ENCODE assay signal across 27 cellular contexts in the genomic region with DNA sequence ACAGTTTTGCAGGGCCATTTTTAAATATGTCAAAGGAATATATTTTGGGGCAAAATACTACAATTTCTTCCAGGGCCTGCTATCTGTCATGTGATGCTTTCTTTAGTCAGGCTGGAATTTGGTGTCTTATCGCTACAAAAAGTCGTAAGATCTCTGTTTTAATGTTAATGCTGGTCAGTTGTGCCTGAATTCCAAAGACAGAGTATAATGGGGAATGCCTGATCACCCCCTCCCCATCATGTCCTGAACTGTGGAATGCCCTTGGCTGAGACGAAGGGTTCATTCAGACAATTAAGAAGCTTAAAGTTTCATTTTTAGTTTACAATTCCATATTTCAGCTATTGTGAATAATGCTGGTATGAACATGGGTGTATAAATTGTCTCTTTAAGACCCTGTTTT.
"Had no signal": no experiment of that assay in that cellular context is flagged by ENCODE, and none has a peak within 500 bp of the region (broad histone marks: within the 10 kb centered on the region; RNA-seq: fewer than 3 reads in every experiment).

No MANE protein-coding gene starts in this region.

- H3K4me3 ChIP-seq: ascending aorta, SJCRH30, SK-N-MC had no signal

- H3K4me1 ChIP-seq: SJCRH30 had no signal

- H3K9me3 Mint-ChIP-seq: activated CD4-positive, alpha-beta T cell treated with anti-CD3 and anti-CD28 coated beads, Interleukin-2, amount 10 ng/mL, durations not matched to agents 24 days and 14 days; activated T-cell treated with anti-CD3 and anti-CD28 coated beads, Interleukin-2, amount 50 U/mL, for 72 hours; activated T-helper 17 cell treated with anti-CD3 and anti-CD28 coated beads, Interleukin-2, amount 50 U/mL, for 72 hours had no signal

- H3K36me3 ChIP-seq: ascending aorta, SJCRH30, WERI-Rb-1 had no signal

- H3K27ac ChIP-seq: ascending aorta, SJCRH30, SK-N-MC, WERI-Rb-1 had no signal

- H3K4me1 Mint-ChIP-seq: activated CD4-positive, alpha-beta T cell treated with anti-CD3 and anti-CD28 coated beads, Interleukin-2, amount 10 ng/mL, durations not matched to agents 24 days and 14 days; activated naive CD4-positive, alpha-beta T cell treated with anti-CD3 and anti-CD28 coated beads, Interleukin-2, amount 50 U/mL, for 24 hours had no signal

- ATAC-seq: activated CD8-positive, alpha-beta T cell treated with anti-CD3 and anti-CD28 coated beads for 36 hours; activated T-cell treated with anti-CD3 and anti-CD28 coated beads, Interleukin-2, amount 50 U/mL, for 72 hours; activated T-helper 17 cell treated with anti-CD3 and anti-CD28 coated beads, Interleukin-2, amount 50 U/mL, for 72 hours; Panc1 had no signal

- DNase-seq: activated CD4-positive, alpha-beta T cell treated with anti-CD3 and anti-CD28 coated beads, Interleukin-2, amount 10 ng/mL, durations not matched to agents 24 days and 14 days; activated CD4-positive, alpha-beta T cell treated with anti-CD3 and anti-CD28 coated beads, Interleukin-2, amount 50 U/mL, for 4 hours; activated CD8-positive, alpha-beta T cell treated with anti-CD3 and anti-CD28 coated beads for 36 hours; activated effector memory CD4-positive, alpha-beta T cell treated with anti-CD3 and anti-CD28 coated beads, Interleukin-2, amount 50 U/mL, for 16 hours; activated naive CD4-positive, alpha-beta T cell; activated naive CD8-positive, alpha-beta T cell treated with anti-CD3 and anti-CD28 coated beads, Interleukin-2, amount 10 ng/mL, durations not matched to agents 7 days and 5 days; activated T-cell treated with anti-CD3 and anti-CD28 coated beads, Interleukin-2, amount 50 U/mL, for 1 hour; activated T-cell treated with anti-CD3 and anti-CD28 coated beads, Interleukin-2, amount 50 U/mL, for 72 hours; amygdala; Karpas-422; NCI-H1105; NCI-H1417 treated with DMSO at 0.1 percent for 48 hours; NCI-H1694; NCI-H1930; NCI-H345; NCI-H526; NCI-H748 treated with DMSO at 0.1 percent for 48 hours; NK-92 treated with Interleukin-12 subunit alpha and Interleukin-12 subunit beta, amount 100 ng/mL, for 24 hours; SHP77; SJCRH30; T1000; WERI-Rb-1 had no signal

- H3K27ac Mint-ChIP-seq: activated CD4-positive, alpha-beta T cell treated with anti-CD3 and anti-CD28 coated beads, Interleukin-2, amount 10 ng/mL, durations not matched to agents 24 days and 14 days; activated CD8-positive, alpha-beta T cell treated with anti-CD3 and anti-CD28 coated beads for 36 hours; activated naive CD4-positive, alpha-beta T cell treated with anti-CD3 and anti-CD28 coated beads, Interleukin-2, amount 50 U/mL, for 24 hours; activated naive CD8-positive, alpha-beta T cell treated with anti-CD3 and anti-CD28 coated beads, Interleukin-2, amount 10 ng/mL, durations not matched to agents 7 days and 5 days; activated T-cell treated with anti-CD3 and anti-CD28 coated beads, Interleukin-2, amount 50 U/mL, for 72 hours; activated T-helper 17 cell treated with anti-CD3 and anti-CD28 coated beads, Interleukin-2, amount 50 U/mL, for 72 hours had no signal

- H3K27me3 ChIP-seq: ascending aorta, SJCRH30 had no signal

- H3K27me3 Mint-ChIP-seq: activated CD4-positive, alpha-beta T cell treated with anti-CD3 and anti-CD28 coated beads, Interleukin-2, amount 10 ng/mL, durations not matched to agents 24 days and 14 days; activated CD8-positive, alpha-beta T cell treated with anti-CD3 and anti-CD28 coated beads for 36 hours; activated naive CD4-positive, alpha-beta T cell treated with anti-CD3 and anti-CD28 coated beads, Interleukin-2, amount 50 U/mL, for 24 hours; activated naive CD8-positive, alpha-beta T cell treated with anti-CD3 and anti-CD28 coated beads, Interleukin-2, amount 10 ng/mL, durations not matched to agents 7 days and 5 days; activated T-helper 17 cell treated with anti-CD3 and anti-CD28 coated beads, Interleukin-2, amount 50 U/mL, for 72 hours had no signal

- H3K4me3 Mint-ChIP-seq: activated CD4-positive, alpha-beta T cell treated with anti-CD3 and anti-CD28 coated beads, Interleukin-2, amount 10 ng/mL, durations not matched to agents 24 days and 14 days; activated CD8-positive, alpha-beta T cell treated with anti-CD3 and anti-CD28 coated beads for 36 hours; activated naive CD4-positive, alpha-beta T cell treated with anti-CD3 and anti-CD28 coated beads, Interleukin-2, amount 50 U/mL, for 24 hours; activated naive CD8-positive, alpha-beta T cell treated with anti-CD3 and anti-CD28 coated beads, Interleukin-2, amount 10 ng/mL, durations not matched to agents 7 days and 5 days; activated T-cell treated with anti-CD3 and anti-CD28 coated beads, Interleukin-2, amount 50 U/mL, for 72 hours; activated T-helper 17 cell treated with anti-CD3 and anti-CD28 coated beads, Interleukin-2, amount 50 U/mL, for 72 hours had no signal

- H3K9me3 ChIP-seq: ascending aorta, SJCRH30 had no signal
